8 cellular contexts compared by ENCODE assay signal in the genomic region with DNA sequence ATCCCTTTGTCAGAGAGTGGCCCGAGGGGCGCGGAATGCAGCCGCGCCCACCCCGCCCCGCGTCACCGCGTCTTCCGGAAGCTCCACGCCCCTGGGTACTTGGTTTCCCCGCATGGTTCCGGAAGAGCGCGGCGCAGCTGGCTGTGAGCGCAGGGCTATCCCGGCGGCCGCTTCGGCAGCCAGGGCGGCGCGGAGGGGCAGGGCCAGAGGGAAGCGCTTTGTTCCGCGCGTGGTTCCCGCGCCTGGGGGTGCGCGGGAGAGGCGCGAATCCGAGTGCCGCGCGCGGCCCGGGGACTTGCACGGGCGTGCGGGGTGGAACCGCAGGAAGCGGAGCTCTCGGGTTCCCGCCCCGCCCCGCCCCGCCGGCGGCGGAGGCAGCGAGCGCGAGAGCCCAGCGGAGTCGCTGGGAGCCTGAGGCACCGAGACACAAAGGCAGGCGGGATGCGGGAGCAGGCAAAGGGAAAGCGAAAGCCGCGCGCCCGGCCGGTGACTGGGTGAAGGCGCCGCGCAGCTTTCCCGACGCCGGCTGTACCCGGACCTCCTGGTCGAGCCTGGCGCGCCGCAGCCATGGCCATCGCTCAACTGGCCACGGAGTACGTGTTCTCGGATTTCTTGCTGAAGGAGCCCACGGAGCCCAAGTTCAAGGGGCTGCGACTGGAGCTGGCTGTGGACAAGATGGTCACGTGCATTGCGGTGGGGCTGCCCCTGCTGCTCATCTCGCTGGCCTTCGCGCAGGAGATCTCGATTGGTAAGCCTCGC. TPM values are rescaled to one million over a fixed set of nuclear protein-coding genes. Genes with fewer than 3 reads are reported as not detected.
DNase-seq lines count a peak whose midpoint lies in the region; ATAC-seq and TF ChIP-seq lines count a peak whose summit lies in the region.

A gene with protein sequence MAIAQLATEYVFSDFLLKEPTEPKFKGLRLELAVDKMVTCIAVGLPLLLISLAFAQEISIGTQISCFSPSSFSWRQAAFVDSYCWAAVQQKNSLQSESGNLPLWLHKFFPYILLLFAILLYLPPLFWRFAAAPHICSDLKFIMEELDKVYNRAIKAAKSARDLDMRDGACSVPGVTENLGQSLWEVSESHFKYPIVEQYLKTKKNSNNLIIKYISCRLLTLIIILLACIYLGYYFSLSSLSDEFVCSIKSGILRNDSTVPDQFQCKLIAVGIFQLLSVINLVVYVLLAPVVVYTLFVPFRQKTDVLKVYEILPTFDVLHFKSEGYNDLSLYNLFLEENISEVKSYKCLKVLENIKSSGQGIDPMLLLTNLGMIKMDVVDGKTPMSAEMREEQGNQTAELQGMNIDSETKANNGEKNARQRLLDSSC (plus strand): TSS at position 96 of the 759 bp plus-strand sequence. CDS start 472 bp downstream, at position 568.

- H3K4me2 ChIP-seq in DOHH2 (ENCODE audit: low read length) (peak within 1 kb of the TSS; percentile 86), neural cell (ENCODE audit: low read length) (peak within 1 kb of the TSS; percentile 99)

- DNase-seq in RPMI8226 (peak; percentile 78), fibroblast of villous mesenchyme (ENCODE audit: low read depth) (peak; percentile 86)
- DNase-seq in activated T-helper 9 cell treated with anti-CD3 and anti-CD28 coated beads, Interleukin-2, amount 50 U/mL, for 16 hours (ENCODE audit: low read depth) = peak; percentile 67

- peaks cover 29% of the 10 kb centered on the region for H3K4me1 ChIP-seq in DOHH2 (ENCODE audit: control insufficient read depth, low read length)
- H3K4me1 ChIP-seq in stomach smooth muscle (ENCODE audit: control insufficient read depth, insufficient read depth, low read length) = peaks cover 42% of the 10 kb centered on the region

- H3K9me2 ChIP-seq in DOHH2 (replicated peaks; ENCODE audit: control insufficient read depth, low read length) (no peaks in the 10 kb centered on the region), neural cell (ENCODE audit: insufficient read depth, low read length) (no peaks in the 10 kb centered on the region)

- TF ChIP-seq RAD21 in neural cell (conservative IDR thresholded peaks at IDR 0.05) = peak; percentile 8

- H3F3A ChIP-seq in DOHH2 (ENCODE audit: control insufficient read depth, insufficient read depth) (no peaks in the 10 kb centered on the region), neural cell (ENCODE audit: insufficient read depth, low read length, poor library complexity, severe bottlenecking) (no peaks in the 10 kb centered on the region)

- H3K79me2 ChIP-seq in DOHH2 (ENCODE audit: control insufficient read depth, low read length) (peaks cover 50% of the 10 kb centered on the region), neural cell (replicated peaks; ENCODE audit: insufficient read depth, low read length) (peaks cover 66% of the 10 kb centered on the region)

- H4K20me1 ChIP-seq in DOHH2 (ENCODE audit: control insufficient read depth, insufficient read depth, low read depth, low read length) (no peaks in the 10 kb centered on the region), neural cell (ENCODE audit: insufficient read depth) (peaks cover 11% of the 10 kb centered on the region)

- H3K27me3 ChIP-seq in DOHH2 (ENCODE audit: control insufficient read depth, low read length) (no peaks in the 10 kb centered on the region), neural cell (ENCODE audit: insufficient read depth, low read depth, low read length) (no peaks in the 10 kb centered on the region), stomach smooth muscle (ENCODE audit: control insufficient read depth in 1 of 2, insufficient read depth in 2 of 2, low read length in 2 of 2) (no peaks in the 10 kb centered on the region)

- H3K9me3 ChIP-seq in DOHH2 (ENCODE audit: control insufficient read depth, insufficient read depth, low read length) (peaks cover 6% of the 10 kb centered on the region; the same call in 1 of the 2 replicates), KOPT-K1 (ENCODE audit: insufficient read depth, low read length, poor library complexity, severe bottlenecking) (peaks cover 14% of the 10 kb centered on the region), neural cell (ENCODE audit: low read length) (no peaks in the 10 kb centered on the region), stomach smooth muscle (ENCODE audit: control insufficient read depth in 2 of 2, low read length in 2 of 2) (no peaks in the 10 kb centered on the region)

- H3K9ac ChIP-seq in neural cell (ENCODE audit: low read length) (peak within 1 kb of the TSS; percentile 97), stomach smooth muscle (ENCODE audit: low read length in 2 of 2) (peak within 1 kb of the TSS; percentile 84 to 86)

- peak; percentile 85 for ATAC-seq in GM21825 (IDR thresholded peaks at IDR 0.05; ENCODE audit: unreplicated experiment)

- peak; percentile 42 for TF ChIP-seq EP300 in neural cell (conservative IDR thresholded peaks at IDR 0.05; ENCODE audit: poor library complexity, severe bottlenecking)

- TF ChIP-seq CTCF in DOHH2 (IDR thresholded peaks at IDR 0.05; ENCODE audit: low read depth, low read length, poor library complexity, severe bottlenecking) (no peak), fibroblast of villous mesenchyme (IDR thresholded peaks at IDR 0.05; ENCODE audit: insufficient read depth, low read depth, low read length) (no peak), neural cell (IDR thresholded peaks at IDR 0.05; ENCODE audit: poor library complexity, severe bottlenecking) (peak; percentile 8)

- H3K27ac ChIP-seq in DOHH2 (ENCODE audit: low read depth, low read length) = peak within 1 kb of the TSS; percentile 35
- H3K27ac ChIP-seq in KOPT-K1 (ENCODE audit: low read depth, low read length, poor library complexity, severe bottlenecking) = peak within 1 kb of the TSS; percentile 79
- peak within 1 kb of the TSS; percentile 96 for H3K27ac ChIP-seq in neural cell (ENCODE audit: low read length)
- H3K27ac ChIP-seq in stomach smooth muscle (ENCODE audit: low read length) = peak within 1 kb of the TSS; percentile 83

- peak within 1 kb of the TSS; percentile 99 for H2AFZ ChIP-seq in neural cell (ENCODE audit: low read depth, low read length)

- H3K4me3 ChIP-seq in DOHH2 (ENCODE audit: low read length) = peak within 1 kb of the TSS; percentile 95
- peak within 1 kb of the TSS; percentile 74 for H3K4me3 ChIP-seq in fibroblast of villous mesenchyme (ENCODE audit: low read depth, low read length)
- H3K4me3 ChIP-seq in neural cell (ENCODE audit: low read length) = peak within 1 kb of the TSS; percentile 98
- H3K4me3 ChIP-seq in stomach smooth muscle (ENCODE audit: low read length in 2 of 2) = peak within 1 kb of the TSS; percentile 94 to 97

- H3K36me3 ChIP-seq in DOHH2 (ENCODE audit: control insufficient read depth, low read length) (no peaks in the 10 kb centered on the region), KOPT-K1 (ENCODE audit: insufficient read depth, low read length) (no peaks in the 10 kb centered on the region), neural cell (ENCODE audit: insufficient read depth, low read length) (no peaks in the 10 kb centered on the region), stomach smooth muscle (ENCODE audit: control insufficient read depth in 2 of 2, insufficient read depth in 2 of 2, low read length in 2 of 2) (no peaks in the 10 kb centered on the region)

TF ChIP-seq in neural cell, 6 proteins besides CTCF, POLR2A, EP300 and RAD21:
- TF ChIP-seq EZH2 (IDR thresholded peaks at IDR 0.05; ENCODE audit: borderline replicate concordance, insufficient read depth, low read length, poor library complexity, severe bottlenecking) = no peak
- TF ChIP-seq POLR2AphosphoS5 (IDR thresholded peaks at IDR 0.05) = peak; percentile 62
- no peak for TF ChIP-seq SMC3 (conservative IDR thresholded peaks at IDR 0.05; ENCODE audit: poor library complexity)
- peak; percentile 94 for TF ChIP-seq MXI1 (conservative IDR thresholded peaks at IDR 0.05; ENCODE audit: poor library complexity, severe bottlenecking)
- TF ChIP-seq, protein P1, sequence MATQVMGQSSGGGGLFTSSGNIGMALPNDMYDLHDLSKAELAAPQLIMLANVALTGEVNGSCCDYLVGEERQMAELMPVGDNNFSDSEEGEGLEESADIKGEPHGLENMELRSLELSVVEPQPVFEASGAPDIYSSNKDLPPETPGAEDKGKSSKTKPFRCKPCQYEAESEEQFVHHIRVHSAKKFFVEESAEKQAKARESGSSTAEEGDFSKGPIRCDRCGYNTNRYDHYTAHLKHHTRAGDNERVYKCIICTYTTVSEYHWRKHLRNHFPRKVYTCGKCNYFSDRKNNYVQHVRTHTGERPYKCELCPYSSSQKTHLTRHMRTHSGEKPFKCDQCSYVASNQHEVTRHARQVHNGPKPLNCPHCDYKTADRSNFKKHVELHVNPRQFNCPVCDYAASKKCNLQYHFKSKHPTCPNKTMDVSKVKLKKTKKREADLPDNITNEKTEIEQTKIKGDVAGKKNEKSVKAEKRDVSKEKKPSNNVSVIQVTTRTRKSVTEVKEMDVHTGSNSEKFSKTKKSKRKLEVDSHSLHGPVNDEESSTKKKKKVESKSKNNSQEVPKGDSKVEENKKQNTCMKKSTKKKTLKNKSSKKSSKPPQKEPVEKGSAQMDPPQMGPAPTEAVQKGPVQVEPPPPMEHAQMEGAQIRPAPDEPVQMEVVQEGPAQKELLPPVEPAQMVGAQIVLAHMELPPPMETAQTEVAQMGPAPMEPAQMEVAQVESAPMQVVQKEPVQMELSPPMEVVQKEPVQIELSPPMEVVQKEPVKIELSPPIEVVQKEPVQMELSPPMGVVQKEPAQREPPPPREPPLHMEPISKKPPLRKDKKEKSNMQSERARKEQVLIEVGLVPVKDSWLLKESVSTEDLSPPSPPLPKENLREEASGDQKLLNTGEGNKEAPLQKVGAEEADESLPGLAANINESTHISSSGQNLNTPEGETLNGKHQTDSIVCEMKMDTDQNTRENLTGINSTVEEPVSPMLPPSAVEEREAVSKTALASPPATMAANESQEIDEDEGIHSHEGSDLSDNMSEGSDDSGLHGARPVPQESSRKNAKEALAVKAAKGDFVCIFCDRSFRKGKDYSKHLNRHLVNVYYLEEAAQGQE (IDR thresholded peaks at IDR 0.05; ENCODE audit: borderline replicate concordance) = no peak
- TF ChIP-seq TAF1 (IDR thresholded peaks at IDR 0.05; ENCODE audit: low read depth) = peak; percentile 40

RNA-seq across cellular contexts. Expression of the gene that starts here (rescaled TPM):
- 87.9 and 92.4 TPM in 2 replicates for total RNA-seq in fibroblast of villous mesenchyme
- polyA plus RNA-seq in neural cell = 48.0 and 58.8 TPM in 2 replicates
- polyA minus RNA-seq in neural cell = 181 and 199 TPM in 2 replicates

Comparison
In these comparisons a context has a peak if more than half of its experiments do, and no peak if none do; other contexts are left out.
1. Peak in every context shown above with its lines: DNase-seq, ATAC-seq, H3K4me3 ChIP-seq and H3K27ac ChIP-seq.
2. H3K27ac ChIP-seq: peak in every context shown above with its lines; median percentile 96 in neural cell; 83 in stomach smooth muscle; 79 in KOPT-K1; 35 in DOHH2.